ENCODE assay signal across 8 cellular contexts in genomic region chr10:30456262-30456661, GRCh38. TPM values are rescaled to one million over a fixed set of nuclear protein-coding genes. Genes with fewer than 3 reads are reported as not detected.
DNase-seq lines count a peak whose midpoint lies in the region; ATAC-seq and TF ChIP-seq lines count a peak whose summit lies in the region.

No MANE protein-coding gene starts in this region.

- WGBS in neuronal stem cell (ENCODE audit: extremely low coverage in 2 of 2, insufficient read length in 2 of 2, insufficient replicate concordance in 1 of 2), 2 donors, result no CpG with 5 or more reads among the region's 4 CpGs

- H2AK5ac ChIP-seq in neuronal stem cell (ENCODE audit: low read depth, low read length), result no peak overlapping the region

- no peak overlapping the region for H3K23ac ChIP-seq in neuronal stem cell (ENCODE audit: low read depth, low read length, poor library complexity)

- no peak overlapping the region for H2BK15ac ChIP-seq in neuronal stem cell (ENCODE audit: low read length)

- no peaks in the 10 kb centered on the region for H3K9me3 ChIP-seq in OCI-LY7 (ENCODE audit: low read length)
- no peaks in the 10 kb centered on the region for H3K9me3 ChIP-seq in left ventricle myocardium inferior (replicated peaks)
- no peaks in the 10 kb centered on the region for H3K9me3 ChIP-seq in neuronal stem cell (replicated peaks in 1 of 2; ENCODE audit: control insufficient read depth in 2 of 2, insufficient read depth in 1 of 2, low read depth in 1 of 2, low read length in 2 of 2)

- H3K79me1 ChIP-seq in neuronal stem cell (ENCODE audit: low read depth, low read length), result peaks cover 2% of the 10 kb centered on the region

- H2BK5ac ChIP-seq in neuronal stem cell (ENCODE audit: low read length), result no peak overlapping the region

- no peaks in the 10 kb centered on the region for H4K20me1 ChIP-seq in OCI-LY7 (ENCODE audit: insufficient read depth, low read length)

- ATAC-seq in GM18517 (IDR thresholded peaks at IDR 0.05; ENCODE audit: unreplicated experiment) (peak; percentile 68), HG02610 (IDR thresholded peaks at IDR 0.05; ENCODE audit: unreplicated experiment) (peak; percentile 59)

- H3K14ac ChIP-seq in neuronal stem cell (ENCODE audit: low read length), result no peak overlapping the region

- CTCF ChIA-PET in OCI-LY7 (lab: Charles Lee; ENCODE audit: unreplicated experiment), result no interaction called here

- intact Hi-C loops in OCI-LY7 (cut with micrococcal nuclease; ENCODE audit: unreplicated experiment) (loop anchor here (1.0 kb wide), 1 partner anchor 19 kb away; no protein-coding TSS in a partner anchor), left ventricle myocardium inferior (cut with micrococcal nuclease) (no loop called here)

- H3K18ac ChIP-seq in neuronal stem cell (ENCODE audit: low read length), result no peak overlapping the region

- no peak overlapping the region for H2BK120ac ChIP-seq in neuronal stem cell (ENCODE audit: low read depth, low read length)

- peak; percentile 83 for DNase-seq in OCI-LY7 (ENCODE audit: low spot score)
- DNase-seq in left ventricle myocardium inferior, result peak; percentile 22
- no peak for DNase-seq in NCI-H82 treated with DMSO at 0.1 percent for 48 hours (lab: John Stamatoyannopoulos, UW; ENCODE audit: unreplicated experiment)
- no peak for DNase-seq in G401 (ENCODE audit: low spot score)
- DNase-seq in GM03348 (ENCODE audit: low spot score), result no peak
- no peak for DNase-seq in neuronal stem cell (ENCODE audit: low spot score)

- H3K36me3 ChIP-seq in OCI-LY7 (ENCODE audit: insufficient read depth, low read length), result peaks cover 44% of the 10 kb centered on the region
- H3K36me3 ChIP-seq in left ventricle myocardium inferior, result peaks cover 58% of the 10 kb centered on the region
- H3K36me3 ChIP-seq in neuronal stem cell (replicated peaks in 1 of 2; ENCODE audit: control insufficient read depth in 2 of 2, insufficient read depth in 2 of 2, low read length in 2 of 2), result peaks cover 7 to 34% of the 10 kb centered on the region in 2 donors

- no peak overlapping the region for H4K91ac ChIP-seq in neuronal stem cell (ENCODE audit: low read depth, low read length, poor library complexity)

- H2BK12ac ChIP-seq in neuronal stem cell (ENCODE audit: low read length), result no peak overlapping the region

- BruUV-seq in OCI-LY7 (replicated peaks; lab: Mats Ljungman, UMichigan), result no TSS peak

- POLR2A ChIA-PET in OCI-LY7 (lab: Charles Lee), result interaction anchor here (1.0 to 3.6 kb wide), 13 partner anchors 9 to 73 kb away, joined by 3 to 19 read pairs (median 5); partner anchors contain the start of gene MAP3K8

- H3K9me2 ChIP-seq in OCI-LY7 (ENCODE audit: insufficient read depth, low read length), result no peaks in the 10 kb centered on the region

- TF ChIP-seq CTCF in OCI-LY7 (conservative IDR thresholded peaks at IDR 0.05; ENCODE audit: low read length) (no peak), left ventricle myocardium inferior (IDR thresholded peaks at IDR 0.05; ENCODE audit: borderline replicate concordance) (no peak)

- H3K4me2 ChIP-seq in OCI-LY7 (ENCODE audit: low read length), result peak overlapping the region; percentile 78
- H3K4me2 ChIP-seq in neuronal stem cell (ENCODE audit: insufficient read depth, low read length, poor library complexity, severe bottlenecking), result no peak overlapping the region

- H3K79me2 ChIP-seq in OCI-LY7 (ENCODE audit: insufficient read depth, low read depth, low read length), result no peaks in the 10 kb centered on the region

- in situ Hi-C loops in G401 (cut with HindIII; ENCODE audit: low sequenced_read_pairs), result no loop called here

- H2AFZ ChIP-seq in OCI-LY7 (ENCODE audit: low read length), result peak overlapping the region; percentile 66
- H2AFZ ChIP-seq in neuronal stem cell (ENCODE audit: low read length), result no peak overlapping the region

- no peak overlapping the region for H3K9ac ChIP-seq in neuronal stem cell (ENCODE audit: low read depth, low read length, poor library complexity)

- no peak overlapping the region for H4K8ac ChIP-seq in neuronal stem cell (ENCODE audit: low read depth, low read length)

- no peak overlapping the region for H3K4ac ChIP-seq in neuronal stem cell (ENCODE audit: low read length)

- H3K27ac ChIP-seq in OCI-LY7 (ENCODE audit: low read depth, low read length, poor library complexity, severe bottlenecking) (peak overlapping the region; percentile 72), left ventricle myocardium inferior (replicated peaks) (peak overlapping the region; percentile 85), neuronal stem cell (replicated peaks; ENCODE audit: low read length) (no peak overlapping the region)

- peak overlapping the region; percentile 45 for H3K4me3 ChIP-seq in OCI-LY7 (ENCODE audit: low read depth, low read length, poor library complexity, severe bottlenecking)
- H3K4me3 ChIP-seq in left ventricle myocardium inferior, result peak overlapping the region; percentile 29
- no peak overlapping the region for H3K4me3 ChIP-seq in neuronal stem cell (ENCODE audit: low read length in 2 of 2)

- no peaks in the 10 kb centered on the region for H3K27me3 ChIP-seq in left ventricle myocardium inferior (ENCODE audit: low read depth)
- no peaks in the 10 kb centered on the region for H3K27me3 ChIP-seq in neuronal stem cell (ENCODE audit: control insufficient read depth in 3 of 3, insufficient read depth in 3 of 3, low read depth in 1 of 3, low read length in 3 of 3)

- H3K4me1 ChIP-seq in OCI-LY7 (ENCODE audit: insufficient read depth, low read length, poor library complexity, severe bottlenecking), result peaks cover 26% of the 10 kb centered on the region
- H3K4me1 ChIP-seq in left ventricle myocardium inferior, result peaks cover 79% of the 10 kb centered on the region
- peaks cover 0 to 3% of the 10 kb centered on the region in 2 donors for H3K4me1 ChIP-seq in neuronal stem cell (ENCODE audit: control insufficient read depth in 2 of 2, insufficient read depth in 1 of 2, low read depth in 1 of 2, low read length in 2 of 2)

RNA-seq across cellular contexts. Expression of gene MAP3K8, which starts 22.3 kb away (rescaled TPM):
- 5.0 and 10.8 TPM in 2 replicates for total RNA-seq in OCI-LY7 (2014; rRNA removed; shearing (Covaris generic))
- total RNA-seq in OCI-LY7 (2022) (21.6 and 21.9 TPM in 2 replicates), left ventricle myocardium inferior (7.0 TPM)
- 6.1 and 10.7 TPM in 2 replicates for total RNA-seq in G401 (2014; rRNA removed; shearing (Covaris generic))
- 3.4 TPM for polyA plus RNA-seq in neuronal stem cell (2013, experiment 1 of 2)
- 3.5 TPM for polyA plus RNA-seq in neuronal stem cell (2013, experiment 2 of 2)

Comparison
In these comparisons a context has a peak if more than half of its experiments do, and no peak if none do; other contexts are left out.
1. DNase-seq: peak in OCI-LY7 (single experiment) and left ventricle myocardium inferior (single experiment); none in NCI-H82 treated with DMSO at 0.1 percent for 48 hours (single experiment), G401 (single experiment), GM03348 (single experiment) and neuronal stem cell (single experiment).
2. H3K4me3 ChIP-seq: peak in OCI-LY7 (single experiment) and left ventricle myocardium inferior (single experiment); none in neuronal stem cell (0 of 2).